Comparison of ENCODE assay signal across 31 cellular contexts in genomic region chr9:132543251-132543650, GRCh38. TPM values are rescaled to one million over a fixed set of nuclear protein-coding genes. Genes with fewer than 3 reads are reported as not detected.
"Had no signal": no experiment of that assay in that cellular context is flagged by ENCODE, and none has a peak within 500 bp of the region (broad histone marks: within the 10 kb centered on the region; RNA-seq: fewer than 3 reads in every experiment).

No MANE protein-coding gene starts in this region.

- H3K4me3 ChIP-seq: esophagus muscularis mucosa, gastroesophageal sphincter had no signal

- H3K36me3 Mint-ChIP-seq: activated CD4-positive, alpha-beta memory T cell treated with anti-CD3 and anti-CD28 coated beads for 36 hours; activated naive CD4-positive, alpha-beta T cell treated with anti-CD3 and anti-CD28 coated beads, Interleukin-2, amount 10 ng/mL, durations not matched to agents 7 days and 5 days; activated naive CD4-positive, alpha-beta T cell treated with anti-CD3 and anti-CD28 coated beads, Interleukin-2, amount 50 U/mL, for 72 hours; activated naive CD8-positive, alpha-beta T cell treated with anti-CD3 and anti-CD28 coated beads, Interleukin-2, amount 10 ng/mL, durations not matched to agents 7 days and 5 days had no signal

- H3K27ac ChIP-seq: brain microvascular endothelial cell, esophagus muscularis mucosa, foreskin keratinocyte, gastroesophageal sphincter had no signal

- H3K4me3 Mint-ChIP-seq: activated CD4-positive, alpha-beta memory T cell treated with anti-CD3 and anti-CD28 coated beads for 36 hours; activated CD4-positive, alpha-beta T cell treated with anti-CD3 and anti-CD28 coated beads for 36 hours; activated CD4-positive, alpha-beta T cell treated with anti-CD3 and anti-CD28 coated beads, Interleukin-2, amount 10 ng/mL, durations not matched to agents 24 days and 14 days; activated naive CD4-positive, alpha-beta T cell treated with anti-CD3 and anti-CD28 coated beads, Interleukin-2, amount 10 ng/mL, durations not matched to agents 7 days and 5 days; activated naive CD8-positive, alpha-beta T cell treated with anti-CD3 and anti-CD28 coated beads, Interleukin-2, amount 10 ng/mL, durations not matched to agents 7 days and 5 days; activated T-cell treated with anti-CD3 and anti-CD28 coated beads, Interleukin-2, amount 50 U/mL, for 24 hours; activated T-cell treated with anti-CD3 and anti-CD28 coated beads, Interleukin-2, amount 50 U/mL, for 72 hours; central memory CD8-positive, alpha-beta T cell; effector memory CD8-positive, alpha-beta T cell had no signal

- H3K27me3 ChIP-seq: brain microvascular endothelial cell had no signal

- H3K4me1 Mint-ChIP-seq: activated CD4-positive, alpha-beta T cell treated with anti-CD3 and anti-CD28 coated beads for 36 hours; activated CD4-positive, alpha-beta T cell treated with anti-CD3 and anti-CD28 coated beads, Interleukin-2, amount 10 ng/mL, durations not matched to agents 24 days and 14 days; activated naive CD4-positive, alpha-beta T cell treated with anti-CD3 and anti-CD28 coated beads, Interleukin-2, amount 10 ng/mL, durations not matched to agents 7 days and 5 days; central memory CD8-positive, alpha-beta T cell had no signal

- H3K36me3 ChIP-seq: brain microvascular endothelial cell, esophagus muscularis mucosa, gastroesophageal sphincter had no signal

- H3K9me3 ChIP-seq: esophagus muscularis mucosa, gastroesophageal sphincter had no signal

- H3K27ac Mint-ChIP-seq: activated CD4-positive, alpha-beta memory T cell treated with anti-CD3 and anti-CD28 coated beads for 36 hours; activated CD4-positive, alpha-beta T cell treated with anti-CD3 and anti-CD28 coated beads for 36 hours; activated CD4-positive, alpha-beta T cell treated with anti-CD3 and anti-CD28 coated beads, Interleukin-2, amount 10 ng/mL, durations not matched to agents 24 days and 14 days; activated naive CD4-positive, alpha-beta T cell treated with anti-CD3 and anti-CD28 coated beads, Interleukin-2, amount 10 ng/mL, durations not matched to agents 7 days and 5 days; activated naive CD4-positive, alpha-beta T cell treated with anti-CD3 and anti-CD28 coated beads, Interleukin-2, amount 50 U/mL, for 72 hours; activated naive CD8-positive, alpha-beta T cell treated with anti-CD3 and anti-CD28 coated beads, Interleukin-2, amount 10 ng/mL, durations not matched to agents 7 days and 5 days; activated T-cell treated with anti-CD3 and anti-CD28 coated beads, Interleukin-2, amount 50 U/mL, for 24 hours; activated T-cell treated with anti-CD3 and anti-CD28 coated beads, Interleukin-2, amount 50 U/mL, for 72 hours; effector memory CD8-positive, alpha-beta T cell had no signal

- H3K4me1 ChIP-seq: foreskin keratinocyte had no signal

- FAIRE-seq: astrocyte, bronchial epithelial cell, colon had no signal

- H3K9me3 Mint-ChIP-seq: activated CD4-positive, alpha-beta memory T cell treated with anti-CD3 and anti-CD28 coated beads for 36 hours; activated CD4-positive, alpha-beta T cell treated with anti-CD3 and anti-CD28 coated beads, Interleukin-2, amount 10 ng/mL, durations not matched to agents 24 days and 14 days; activated naive CD4-positive, alpha-beta T cell treated with anti-CD3 and anti-CD28 coated beads, Interleukin-2, amount 10 ng/mL, durations not matched to agents 7 days and 5 days; activated naive CD4-positive, alpha-beta T cell treated with anti-CD3 and anti-CD28 coated beads, Interleukin-2, amount 50 U/mL, for 72 hours; activated naive CD8-positive, alpha-beta T cell treated with anti-CD3 and anti-CD28 coated beads, Interleukin-2, amount 10 ng/mL, durations not matched to agents 7 days and 5 days; activated T-cell treated with anti-CD3 and anti-CD28 coated beads, Interleukin-2, amount 50 U/mL, for 24 hours; activated T-cell treated with anti-CD3 and anti-CD28 coated beads, Interleukin-2, amount 50 U/mL, for 72 hours; central memory CD8-positive, alpha-beta T cell; effector memory CD8-positive, alpha-beta T cell had no signal

- DNase-seq: activated CD4-positive, alpha-beta memory T cell treated with anti-CD3 and anti-CD28 coated beads for 36 hours; activated CD4-positive, alpha-beta T cell treated with anti-CD3 and anti-CD28 coated beads for 36 hours; activated CD4-positive, alpha-beta T cell treated with anti-CD3 and anti-CD28 coated beads, Interleukin-2, amount 10 ng/mL, durations not matched to agents 24 days and 14 days; activated CD4-positive, CD25-positive, alpha-beta regulatory T cell; activated CD4-positive, CD25-positive, alpha-beta regulatory T cell treated with anti-CD3 and anti-CD28 coated beads, Interleukin-2, amount 50 U/mL, for 72 hours; activated CD8-positive, alpha-beta memory T cell treated with anti-CD3 and anti-CD28 coated beads, Interleukin-2, amount 50 U/mL, for 48 hours; activated gamma-delta T cell; activated naive CD4-positive, alpha-beta T cell; activated naive CD4-positive, alpha-beta T cell treated with anti-CD3 and anti-CD28 coated beads, Interleukin-2, amount 10 ng/mL, durations not matched to agents 7 days and 5 days; activated naive CD8-positive, alpha-beta T cell treated with anti-CD3 and anti-CD28 coated beads, Interleukin-2, amount 10 ng/mL, durations not matched to agents 7 days and 5 days; activated T-cell treated with anti-CD3 and anti-CD28 coated beads for 4 hours; activated T-cell treated with anti-CD3 and anti-CD28 coated beads, Interleukin-2, amount 50 U/mL, for 24 hours; activated T-cell treated with anti-CD3 and anti-CD28 coated beads, Interleukin-2, amount 50 U/mL, for 72 hours; brain microvascular endothelial cell; cortex of kidney; dermis blood vessel endothelial cell; effector CD4-positive, alpha-beta T cell; effector memory CD8-positive, alpha-beta T cell; erythroblast; foreskin keratinocyte; T-helper 2 cell had no signal

RNA-seq across cellular contexts. Expression of gene BARHL1, which starts 39.2 kb away (rescaled TPM):
- total RNA-seq: activated CD4-positive, alpha-beta memory T cell treated with anti-CD3 and anti-CD28 coated beads for 36 hours; activated CD4-positive, alpha-beta T cell treated with anti-CD3 and anti-CD28 coated beads for 36 hours; activated CD4-positive, alpha-beta T cell treated with anti-CD3 and anti-CD28 coated beads, Interleukin-2, amount 10 ng/mL, durations not matched to agents 24 days and 14 days; activated naive CD4-positive, alpha-beta T cell treated with anti-CD3 and anti-CD28 coated beads, Interleukin-2, amount 50 U/mL, for 72 hours; activated naive CD8-positive, alpha-beta T cell treated with anti-CD3 and anti-CD28 coated beads, Interleukin-2, amount 10 ng/mL, durations not matched to agents 7 days and 5 days; activated T-cell treated with anti-CD3 and anti-CD28 coated beads, Interleukin-2, amount 50 U/mL, for 72 hours; astrocyte; bronchial epithelial cell; cardiac septum; dermis blood vessel endothelial cell; esophagus muscularis mucosa; foreskin keratinocyte; gastroesophageal sphincter; glomerular endothelial cell; T-helper 1 cell treated with Interleukin-12 subunit alpha and Interleukin-12 subunit beta and Interleukin-4 antibody, amounts not matched to agents 30 ng/mL and 1 ng/mL, for 36 hours had no signal
- polyA plus RNA-seq: foreskin keratinocyte had no signal
